1 cellular context compared by ENCODE assay signal in genomic region chr5:139743001-139743771, GRCh38.
TF ChIP-seq lines count a peak whose summit lies in the region.

No MANE protein-coding gene starts in this region.

TF ChIP-seq in GM23338, 12 proteins besides CTCF, POLR2A, EP300 and RAD21 (continued from another document):
- TF ChIP-seq ZNF462 (CRISPR knock-in tag; IDR thresholded peaks at IDR 0.05): no peak
- TF ChIP-seq POLR2AphosphoS5 (IDR thresholded peaks at IDR 0.05; ENCODE audit: low read depth): no peak
- TF ChIP-seq EZH2phosphoT487 (IDR thresholded peaks at IDR 0.05; ENCODE audit: unreplicated experiment): no peak
- TF ChIP-seq STAT1 (IDR thresholded peaks at IDR 0.05; ENCODE audit: unreplicated experiment): no peak
- no peak for TF ChIP-seq CREB1 (CRISPR knock-in tag; IDR thresholded peaks at IDR 0.05; ENCODE audit: low read depth)
- no peak for TF ChIP-seq EZH2 (IDR thresholded peaks at IDR 0.05; ENCODE audit: low read depth, unreplicated experiment)
- TF ChIP-seq ZNF331 (CRISPR knock-in tag; IDR thresholded peaks at IDR 0.05; ENCODE audit: low read depth): no peak
- no peak for TF ChIP-seq JUNB (IDR thresholded peaks at IDR 0.05; ENCODE audit: unreplicated experiment)
- no peak for TF ChIP-seq ETS1 (IDR thresholded peaks at IDR 0.05)
- no peak for TF ChIP-seq REST (IDR thresholded peaks at IDR 0.05; ENCODE audit: unreplicated experiment)
- TF ChIP-seq NANOG (IDR thresholded peaks at IDR 0.05; ENCODE audit: borderline replicate concordance): no peak
